ENCODE assay signal across 8 cellular contexts in genomic region chr15:51649659-51650521, GRCh38. TPM values are rescaled to one million over a fixed set of nuclear protein-coding genes. Genes with fewer than 3 reads are reported as not detected.
DNase-seq lines count a peak whose midpoint lies in the region; ATAC-seq and TF ChIP-seq lines count a peak whose summit lies in the region.

No MANE protein-coding gene starts in this region.

- CTCF ChIA-PET in HEK293 (lab: Yijun Ruan, JAX) (interaction anchor here (0.6 to 5.8 kb wide), 44 partner anchors 8 to 1794 kb away, joined by 3 to 109 read pairs (median 4); partner anchors contain the start of gene SCG3), T-cell (lab: Charles Lee) (interaction anchor here (0.6 to 3.8 kb wide), 44 partner anchors 9 to 1337 kb away, joined by 3 to 211 read pairs (median 4); partner anchors contain the start of gene LYSMD2 (in 1 of the 2))

- POLR2A ChIA-PET in HEK293 (lab: Yijun Ruan, JAX), result interaction anchor here (1.1 kb wide), 1 partner anchor 180 kb away, joined by 3 read pairs; no protein-coding TSS in a partner anchor
- POLR2A ChIA-PET in T-cell (lab: Charles Lee), result interaction anchor here in 1 of 2 donors (0.6 to 1.0 kb wide), 2 partner anchors 126 to 268 kb away, joined by 3 to 8 read pairs; no protein-coding TSS in a partner anchor

- H3K36me3 ChIP-seq in HEK293 (ENCODE audit: control insufficient read depth in 2 of 2, insufficient read depth in 1 of 2, low read length in 2 of 2), result no peaks in the 10 kb centered on the region
- H3K36me3 ChIP-seq in kidney epithelial cell (ENCODE audit: control insufficient read depth, insufficient read depth, low read length), result no peaks in the 10 kb centered on the region

- no peak overlapping the region for H3K27ac ChIP-seq in HEK293 (ENCODE audit: extremely low read depth, low read depth, low read length)

- DNase-seq in DMS79 (lab: John Stamatoyannopoulos, UW) (peak; percentile 18), NCI-H2029 (lab: John Stamatoyannopoulos, UW) (peak; percentile 46), T-cell (peak in 28 of 34 experiments; percentile 0 to 62 (median 27)), cerebellar cortex (ENCODE audit: low spot score) (peak; percentile 88), kidney epithelial cell (ENCODE audit: low read depth) (peak; percentile 31)
- peak in 5 of 6 experiments; percentile 4 to 74 (median 53) for DNase-seq in stimulated activated naive CD4-positive, alpha-beta T cell (lab: John Stamatoyannopoulos, UW)

- H3K4me3 ChIP-seq in HEK293 (ENCODE audit: low read depth, low read length), result no peak overlapping the region
- no peak overlapping the region for H3K4me3 ChIP-seq in kidney epithelial cell (ENCODE audit: low read depth, low read length)

- H3K27me3 ChIP-seq in kidney epithelial cell (ENCODE audit: control insufficient read depth, insufficient read depth, low read length), result peaks cover 4% of the 10 kb centered on the region

- no peaks in the 10 kb centered on the region for H3K4me1 Mint-ChIP-seq in T-cell

- no peak overlapping the region for H3K4me3 Mint-ChIP-seq in T-cell

- no peaks in the 10 kb centered on the region for H3K9me3 ChIP-seq in HEK293 (ENCODE audit: control insufficient read depth, insufficient read depth, low read depth, low read length)

- H3K27ac Mint-ChIP-seq in T-cell, result no peak overlapping the region

- TF ChIP-seq CTCF in HEK293 (tag by site-specific recombination; IDR thresholded peaks at IDR 0.05) (peak; percentile 62; the same call in 1 of the 2 replicates), kidney epithelial cell (IDR thresholded peaks at IDR 0.05; ENCODE audit: insufficient read depth, low read length, poor library complexity, severe bottlenecking) (peak; percentile 60)

- H3K9me3 Mint-ChIP-seq in T-cell, result no peaks in the 10 kb centered on the region

- no peaks in the 10 kb centered on the region for H3K4me1 ChIP-seq in HEK293 (ENCODE audit: control insufficient read depth, insufficient read depth, low read length)

- H3K27me3 Mint-ChIP-seq in T-cell, result peaks cover 0 to 5% of the 10 kb centered on the region in 2 donors

- ATAC-seq in T-cell (replicated peaks in 1 of 4) (peak; percentile 57 to 82 (median 74)), HG02884 (IDR thresholded peaks at IDR 0.05; ENCODE audit: unreplicated experiment) (no peak)

- no peaks in the 10 kb centered on the region for H3K36me3 Mint-ChIP-seq in T-cell

TF ChIP-seq in HEK293, 187 proteins besides CTCF, POLR2A, EP300 and RAD21:
- TF ChIP-seq ZNF266 (tag by site-specific recombination; IDR thresholded peaks at IDR 0.05; ENCODE audit: low read depth), result no peak
- TF ChIP-seq, protein P1, sequence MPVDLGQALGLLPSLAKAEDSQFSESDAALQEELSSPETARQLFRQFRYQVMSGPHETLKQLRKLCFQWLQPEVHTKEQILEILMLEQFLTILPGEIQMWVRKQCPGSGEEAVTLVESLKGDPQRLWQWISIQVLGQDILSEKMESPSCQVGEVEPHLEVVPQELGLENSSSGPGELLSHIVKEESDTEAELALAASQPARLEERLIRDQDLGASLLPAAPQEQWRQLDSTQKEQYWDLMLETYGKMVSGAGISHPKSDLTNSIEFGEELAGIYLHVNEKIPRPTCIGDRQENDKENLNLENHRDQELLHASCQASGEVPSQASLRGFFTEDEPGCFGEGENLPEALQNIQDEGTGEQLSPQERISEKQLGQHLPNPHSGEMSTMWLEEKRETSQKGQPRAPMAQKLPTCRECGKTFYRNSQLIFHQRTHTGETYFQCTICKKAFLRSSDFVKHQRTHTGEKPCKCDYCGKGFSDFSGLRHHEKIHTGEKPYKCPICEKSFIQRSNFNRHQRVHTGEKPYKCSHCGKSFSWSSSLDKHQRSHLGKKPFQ (tag by site-specific recombination; IDR thresholded peaks at IDR 0.05), result no peak
- peak; percentile 85 for TF ChIP-seq ZNF654 (tag by site-specific recombination; IDR thresholded peaks at IDR 0.05; ENCODE audit: low read depth)
- 0 out of 2 replicates have a peak, but pooled peaks have one; percentile 19 for TF ChIP-seq SCRT2 (tag by site-specific recombination; IDR thresholded peaks at IDR 0.05)
- TF ChIP-seq KLF9 (tag by site-specific recombination; IDR thresholded peaks at IDR 0.05; ENCODE audit: low read depth), result no peak
- TF ChIP-seq ZNF660 (tag by site-specific recombination; IDR thresholded peaks at IDR 0.05), result 0 out of 2 replicates have a peak, but pooled peaks have one; percentile 38

RNA-seq across cellular contexts. Expression of gene DMXL2, which starts 27.3 kb away (rescaled TPM):
- total RNA-seq in T-cell (1 to 10 TPM; 3.2 to 6.1 (median 4.6) TPM), kidney epithelial cell (14.2 and 31.7 TPM in 2 replicates)

RNA-seq across cellular contexts. Expression of gene SCG3, which starts 31.4 kb away (rescaled TPM):
- under 1 TPM in 2 of 5 donors, not detected in 3; 0.07 to 0.16 TPM for total RNA-seq in T-cell
- total RNA-seq in kidney epithelial cell, result 0.04 and 0.14 TPM in 2 replicates

Comparison
In these comparisons a context has a peak if more than half of its experiments do, and no peak if none do; other contexts are left out.
1. DNase-seq: peak in every context shown above with its lines; median percentile 88 in cerebellar cortex; 53 in stimulated activated naive CD4-positive, alpha-beta T cell; 46 in NCI-H2029; 31 in kidney epithelial cell; 27 in T-cell; 18 in DMS79.